8 cellular contexts compared by ENCODE assay signal in the genomic region with DNA sequence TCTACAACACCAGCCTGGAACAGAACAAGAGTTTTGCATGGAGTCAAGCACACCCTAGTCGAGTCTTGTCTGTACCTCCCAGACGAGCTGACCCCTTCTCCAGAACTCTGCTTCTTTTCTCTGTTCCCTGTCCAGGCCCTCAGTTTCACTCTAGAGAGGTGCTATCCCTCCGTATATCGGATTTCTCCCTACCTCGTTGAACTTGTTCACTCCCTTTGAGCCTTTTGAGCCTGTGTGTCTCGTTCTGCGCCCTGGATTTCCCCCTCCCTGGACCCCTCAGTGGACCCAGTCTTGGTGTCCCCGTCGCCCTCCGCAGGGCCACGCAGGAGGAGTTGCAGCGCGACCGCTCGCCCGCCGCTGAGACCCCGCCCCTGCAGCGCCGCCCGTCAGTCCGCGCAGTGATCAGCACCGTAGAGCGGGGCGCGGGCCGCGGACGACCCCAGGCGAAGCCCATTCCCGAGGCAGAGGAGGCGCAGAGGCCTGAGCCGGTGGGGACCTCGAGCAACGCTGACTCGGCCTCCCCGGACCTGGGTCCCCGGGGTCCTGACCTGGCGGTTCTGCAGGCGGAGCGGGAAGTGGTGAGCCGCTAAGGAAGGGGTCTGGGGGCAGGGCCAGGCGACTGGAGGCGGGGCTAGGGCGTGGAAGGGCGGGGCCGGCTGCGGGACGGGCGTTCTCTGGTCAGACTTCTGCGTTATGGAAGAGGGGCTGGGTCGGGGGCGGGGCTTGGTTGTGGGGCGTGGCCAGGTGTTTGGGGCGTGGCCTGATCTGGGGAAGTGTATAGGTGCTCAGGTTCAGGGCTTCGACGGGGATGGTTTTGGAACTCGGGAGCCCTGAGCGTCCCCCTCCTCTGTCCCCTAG. TPM values are rescaled to one million over a fixed set of nuclear protein-coding genes. Genes with fewer than 3 reads are reported as not detected.
A peak's percentile ranks its signal among the peaks of the same experiment; 100 is the strongest.
DNase-seq lines count a peak whose midpoint lies in the region; ATAC-seq and TF ChIP-seq lines count a peak whose summit lies in the region.

No MANE protein-coding gene starts in this region.

- TF ChIP-seq CTCF in GM13977 (IDR thresholded peaks at IDR 0.05; ENCODE audit: extremely low read depth, insufficient read depth, missing control alignments) (no peak), esophagus muscularis mucosa (IDR thresholded peaks at IDR 0.05) (no peak), nephron progenitor cell (IDR thresholded peaks at IDR 0.05) (no peak)

- in situ Hi-C loops in GM13977 (cut with MboI; ENCODE audit: low pct_unique_long_range_greater_than_20kb, low sequenced_read_pairs, unreplicated experiment): no loop called here

- no peak for TF ChIP-seq EP300 in esophagus muscularis mucosa (IDR thresholded peaks at IDR 0.05)

- peak overlapping the region; percentile 79 for H3K9ac ChIP-seq in NT2/D1 (ENCODE audit: insufficient read length, low read depth)

- intact Hi-C loops in esophagus muscularis mucosa (cut with DNase I): no loop called here

- peaks cover 34% of the 10 kb centered on the region for H3K4me1 Mint-ChIP-seq in nephron progenitor cell
- H3K4me1 Mint-ChIP-seq in stimulated activated naive CD8-positive, alpha-beta T cell treated with anti-CD3 and anti-CD28 coated beads, Interleukin-15, amount 100 ng/mL, for 72 hours: peaks cover 47% of the 10 kb centered on the region

- H3K27me3 Mint-ChIP-seq in nephron progenitor cell (ENCODE audit: low read depth, poor library complexity): peaks cover 94% of the 10 kb centered on the region
- H3K27me3 Mint-ChIP-seq in stimulated activated naive CD8-positive, alpha-beta T cell treated with anti-CD3 and anti-CD28 coated beads, Interleukin-15, amount 100 ng/mL, for 72 hours: peaks cover 74% of the 10 kb centered on the region

- no peaks in the 10 kb centered on the region for H3K36me3 ChIP-seq in NT2/D1 (ENCODE audit: insufficient read depth, insufficient read length, low read length)
- H3K36me3 ChIP-seq in esophagus muscularis mucosa: no peaks in the 10 kb centered on the region

- no peak for TF ChIP-seq POLR2A in esophagus muscularis mucosa (IDR thresholded peaks at IDR 0.05; ENCODE audit: low read depth)

- peak overlapping the region; percentile 68 for H3K4me3 ChIP-seq in NT2/D1 (ENCODE audit: insufficient read length, low read depth)
- H3K4me3 ChIP-seq in esophagus muscularis mucosa: peak overlapping the region; percentile 39 to 57 (median 46)

- H3K36me3 Mint-ChIP-seq in nephron progenitor cell (ENCODE audit: low read depth): peaks cover 4% of the 10 kb centered on the region

- H3K27ac Mint-ChIP-seq in nephron progenitor cell: no peak overlapping the region
- no peak overlapping the region for H3K27ac Mint-ChIP-seq in stimulated activated naive CD8-positive, alpha-beta T cell treated with anti-CD3 and anti-CD28 coated beads, Interleukin-15, amount 100 ng/mL, for 72 hours

- DNase-seq in GM13977 (ENCODE audit: low spot score) (peak; percentile 99), NT2/D1 (ENCODE audit: low read depth, low spot score) (no peak), esophagus muscularis mucosa (ENCODE audit: extremely low spot score) (no peak), nephron progenitor cell (peak; percentile 92), cerebellum (ENCODE audit: low spot score) (no peak)
- peak; percentile 96 for DNase-seq in activated CD8-positive, alpha-beta memory T cell treated with anti-CD3 and anti-CD28 coated beads, Interleukin-2, amount 50 U/mL, for 48 hours
- DNase-seq in stimulated activated naive CD8-positive, alpha-beta T cell treated with anti-CD3 and anti-CD28 coated beads, Interleukin-15, amount 100 ng/mL, for 72 hours: peak; percentile 91 to 93

- H3K9me3 Mint-ChIP-seq in nephron progenitor cell: peaks cover 19% of the 10 kb centered on the region
- peaks cover 3 to 12% of the 10 kb centered on the region in 2 donors for H3K9me3 Mint-ChIP-seq in stimulated activated naive CD8-positive, alpha-beta T cell treated with anti-CD3 and anti-CD28 coated beads, Interleukin-15, amount 100 ng/mL, for 72 hours

- peak overlapping the region; percentile 84 for H3K4me3 Mint-ChIP-seq in nephron progenitor cell
- H3K4me3 Mint-ChIP-seq in stimulated activated naive CD8-positive, alpha-beta T cell treated with anti-CD3 and anti-CD28 coated beads, Interleukin-15, amount 100 ng/mL, for 72 hours: peak overlapping the region; percentile 84 to 88

- H3K4me1 ChIP-seq in NT2/D1 (ENCODE audit: insufficient read depth, insufficient read length): peaks cover 6% of the 10 kb centered on the region
- H3K4me1 ChIP-seq in esophagus muscularis mucosa: peaks cover 23 to 40% (median 33%) of the 10 kb centered on the region in 4 donors

- 3% methylated on average over 26 of the region's 60 CpGs for WGBS in esophagus muscularis mucosa

- H3K27me3 ChIP-seq in NT2/D1 (ENCODE audit: insufficient read depth, insufficient read length) (peaks cover 45% of the 10 kb centered on the region), esophagus muscularis mucosa (peaks cover 18 to 95% (median 59%) of the 10 kb centered on the region in 4 donors)

- peak; percentile 49 for ATAC-seq in HG03280 (IDR thresholded peaks at IDR 0.05; ENCODE audit: unreplicated experiment)
- ATAC-seq in stimulated activated naive CD8-positive, alpha-beta T cell treated with anti-CD3 and anti-CD28 coated beads, Interleukin-15, amount 100 ng/mL, for 72 hours: peak; percentile 83

- H3K9me3 ChIP-seq in NT2/D1 (ENCODE audit: insufficient read depth, low read length) (no peaks in the 10 kb centered on the region), esophagus muscularis mucosa (no peaks in the 10 kb centered on the region)

- no peak overlapping the region for H3K27ac ChIP-seq in esophagus muscularis mucosa (replicated peaks in 1 of 4)

RNA-seq across cellular contexts. Expression of gene EPS8L1, which starts 5.5 kb away (rescaled TPM):
- 1 to 10 TPM; 1.0 to 8.7 (median 1.2) TPM for total RNA-seq in esophagus muscularis mucosa
- 2.1 TPM for total RNA-seq in cerebellum

RNA-seq across cellular contexts. Expression of gene RDH13, which starts 18.2 kb away (rescaled TPM):
- 10 to 100 TPM; 11.1 to 16.4 (median 12.3) TPM for total RNA-seq in esophagus muscularis mucosa
- 21.4 TPM for total RNA-seq in cerebellum

RNA-seq across cellular contexts. Expression of gene PPP1R12C, which starts 36.3 kb away (rescaled TPM):
- total RNA-seq in esophagus muscularis mucosa (100 to 1,000 TPM; 257 to 451 (median 351) TPM), cerebellum (14.0 TPM)

RNA-seq across cellular contexts. Expression of gene GP6, which starts 43.1 kb away (rescaled TPM):
- total RNA-seq in esophagus muscularis mucosa (under 1 TPM in 2 of 4 donors, not detected in 2; 0.13 to 0.29 TPM), cerebellum (0.27 TPM)

Comparison
In these comparisons a context has a peak if more than half of its experiments do, and no peak if none do; other contexts are left out.
1. DNase-seq: peak in GM13977 (single experiment), activated CD8-positive, alpha-beta memory T cell treated with anti-CD3 and anti-CD28 coated beads, Interleukin-2, amount 50 U/mL, for 48 hours (single experiment), nephron progenitor cell (single experiment) and stimulated activated naive CD8-positive, alpha-beta T cell treated with anti-CD3 and anti-CD28 coated beads, Interleukin-15, amount 100 ng/mL, for 72 hours (2 of 2); none in NT2/D1 (single experiment), esophagus muscularis mucosa (single experiment) and cerebellum (single experiment).
2. RNA of gene PPP1R12C, which starts 36.3 kb away (total RNA-seq): 257 to 451 TPM in esophagus muscularis mucosa; 14.0 TPM in cerebellum (single experiment); every median in the first group is over 10 times any median in the second.